In genomic region chr14:81454572-81455218, GRCh38 we compare ENCODE assay signal across 12 cellular contexts. TPM values are rescaled to one million over a fixed set of nuclear protein-coding genes. Genes with fewer than 3 reads are reported as not detected.
A peak's percentile ranks its signal among the peaks of the same experiment; 100 is the strongest.
DNase-seq lines count a peak whose midpoint lies in the region; ATAC-seq lines count a peak whose summit lies in the region.
"Had no signal": no experiment of that assay in that cellular context is flagged by ENCODE, and none has a peak within 500 bp of the region (broad histone marks: within the 10 kb centered on the region; RNA-seq: fewer than 3 reads in every experiment).

No MANE protein-coding gene starts in this region.

- DNase-seq in mucosa of gallbladder (ENCODE audit: low spot score) (peak; percentile 32), left lobe of liver (ENCODE audit: low spot score) (no peak), NCI-H226 (no peak), NCI-H1105 (lab: John Stamatoyannopoulos, UW) (no peak)
- DNase-seq in activated CD8-positive, alpha-beta memory T cell treated with anti-CD3 and anti-CD28 coated beads, Interleukin-2, amount 10 ng/mL, durations not matched to agents 7 days and 5 days: no peak
- DNase-seq: activated CD8-positive, alpha-beta T cell treated with anti-CD3 and anti-CD28 coated beads, Interleukin-2, amount 10 ng/mL, durations not matched to agents 7 days and 5 days; T-helper 1 cell had no signal

- ATAC-seq in GM19035 (IDR thresholded peaks at IDR 0.05; ENCODE audit: unreplicated experiment): peak; percentile 60
- ATAC-seq in GM21717 (IDR thresholded peaks at IDR 0.05; ENCODE audit: unreplicated experiment): peak; percentile 57
- peak; percentile 83 for ATAC-seq in HG03097 (IDR thresholded peaks at IDR 0.05; ENCODE audit: low FRiP score, unreplicated experiment)
- no peak for ATAC-seq in activated CD8-positive, alpha-beta memory T cell treated with anti-CD3 and anti-CD28 coated beads, Interleukin-2, amount 10 ng/mL, durations not matched to agents 7 days and 5 days
- ATAC-seq in left lobe of liver: no peak
- ATAC-seq: activated CD8-positive, alpha-beta T cell treated with anti-CD3 and anti-CD28 coated beads, Interleukin-2, amount 10 ng/mL, durations not matched to agents 7 days and 5 days had no signal

- no peak overlapping the region for H3K4me3 Mint-ChIP-seq in activated CD8-positive, alpha-beta memory T cell treated with anti-CD3 and anti-CD28 coated beads, Interleukin-2, amount 10 ng/mL, durations not matched to agents 7 days and 5 days
- H3K4me3 Mint-ChIP-seq: activated CD8-positive, alpha-beta T cell treated with anti-CD3 and anti-CD28 coated beads, Interleukin-2, amount 10 ng/mL, durations not matched to agents 7 days and 5 days; activated naive CD8-positive, alpha-beta T cell had no signal

- peaks cover 9% of the 10 kb centered on the region for H3K27me3 Mint-ChIP-seq in activated CD8-positive, alpha-beta memory T cell treated with anti-CD3 and anti-CD28 coated beads, Interleukin-2, amount 10 ng/mL, durations not matched to agents 7 days and 5 days
- H3K27me3 Mint-ChIP-seq: activated naive CD8-positive, alpha-beta T cell had no signal

- H3K36me3 Mint-ChIP-seq in activated CD8-positive, alpha-beta memory T cell treated with anti-CD3 and anti-CD28 coated beads, Interleukin-2, amount 10 ng/mL, durations not matched to agents 7 days and 5 days: no peaks in the 10 kb centered on the region
- H3K36me3 Mint-ChIP-seq: activated naive CD8-positive, alpha-beta T cell had no signal

- H3K4me1 Mint-ChIP-seq in activated CD8-positive, alpha-beta memory T cell treated with anti-CD3 and anti-CD28 coated beads, Interleukin-2, amount 10 ng/mL, durations not matched to agents 7 days and 5 days: peaks cover 6% of the 10 kb centered on the region

- H3K9me3 Mint-ChIP-seq in activated CD8-positive, alpha-beta memory T cell treated with anti-CD3 and anti-CD28 coated beads, Interleukin-2, amount 10 ng/mL, durations not matched to agents 7 days and 5 days (ENCODE audit: low read depth): no peaks in the 10 kb centered on the region

- H3K27ac Mint-ChIP-seq in activated CD8-positive, alpha-beta memory T cell treated with anti-CD3 and anti-CD28 coated beads, Interleukin-2, amount 10 ng/mL, durations not matched to agents 7 days and 5 days: no peak overlapping the region
- H3K27ac Mint-ChIP-seq: activated CD8-positive, alpha-beta T cell treated with anti-CD3 and anti-CD28 coated beads, Interleukin-2, amount 10 ng/mL, durations not matched to agents 7 days and 5 days; activated naive CD8-positive, alpha-beta T cell had no signal

- CTCF ChIA-PET in activated CD8-positive, alpha-beta memory T cell treated with anti-CD3 and anti-CD28 coated beads, Interleukin-2, amount 10 ng/mL, durations not matched to agents 7 days and 5 days (lab: Charles Lee): interaction anchor here (0.9 to 7.8 kb wide), 4 partner anchors 10 to 284 kb away, joined by 3 to 105 read pairs (median 12); no protein-coding TSS in a partner anchor

RNA-seq across cellular contexts. Expression of gene STON2, which starts 54.6 kb away (rescaled TPM):
- 41.3 TPM for total RNA-seq in mucosa of gallbladder
- under 1 TPM; 0.20 to 0.66 TPM for total RNA-seq in activated CD8-positive, alpha-beta memory T cell treated with anti-CD3 and anti-CD28 coated beads, Interleukin-2, amount 10 ng/mL, durations not matched to agents 7 days and 5 days
- total RNA-seq in left lobe of liver: 6.3 TPM
- total RNA-seq: chondrocyte had no signal

Comparison
In these comparisons a context has a peak if more than half of its experiments do, and no peak if none do; other contexts are left out.
1. ATAC-seq: peak in GM19035 (single experiment), GM21717 (single experiment) and HG03097 (single experiment); none in activated CD8-positive, alpha-beta memory T cell treated with anti-CD3 and anti-CD28 coated beads, Interleukin-2, amount 10 ng/mL, durations not matched to agents 7 days and 5 days (single experiment) and left lobe of liver (single experiment).